Comparison of ENCODE assay signal across 24 cellular contexts in the genomic region with DNA sequence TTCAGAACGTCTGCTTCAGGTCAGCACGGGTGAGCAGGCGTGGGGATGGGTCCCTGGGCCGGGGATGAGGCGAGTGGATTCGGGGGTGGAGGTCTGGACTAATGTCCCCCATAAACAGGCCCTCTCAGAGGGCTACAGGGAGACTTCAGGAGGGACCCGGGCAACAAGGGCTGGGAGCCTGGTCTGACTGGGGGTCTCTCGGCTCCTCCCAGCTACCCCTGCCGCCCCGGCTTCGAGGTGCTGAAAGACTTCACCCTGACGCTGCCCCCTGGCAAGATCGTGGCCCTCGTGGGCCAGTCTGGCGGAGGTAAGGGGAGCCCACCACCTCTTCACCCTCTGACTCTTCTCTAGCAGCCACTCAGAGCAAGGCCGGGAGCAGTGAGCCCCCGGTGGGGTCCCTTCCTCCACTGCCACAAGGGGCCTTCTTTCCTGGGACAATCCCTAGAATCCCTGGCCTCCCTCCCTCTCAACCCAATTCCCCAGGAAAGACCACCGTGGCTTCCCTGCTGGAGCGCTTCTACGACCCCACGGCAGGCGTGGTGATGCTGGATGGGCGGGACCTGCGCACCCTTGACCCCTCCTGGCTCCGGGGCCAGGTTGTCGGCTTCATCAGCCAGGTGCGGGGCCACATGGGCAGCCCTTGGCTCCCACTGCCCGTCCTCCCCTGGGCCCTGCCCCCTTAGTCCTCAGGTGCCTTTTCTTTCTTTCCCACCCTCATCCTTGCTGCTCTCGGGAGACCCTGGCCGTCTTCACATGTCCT. TPM values are rescaled to one million over a fixed set of nuclear protein-coding genes. Genes with fewer than 3 reads are reported as not detected.
"Had no signal": no experiment of that assay in that cellular context is flagged by ENCODE, and none has a peak within 500 bp of the region (broad histone marks: within the 10 kb centered on the region; RNA-seq: fewer than 3 reads in every experiment).

No MANE protein-coding gene starts in this region.

- H3K4me3 ChIP-seq: breast epithelium, esophagus muscularis mucosa, heart right ventricle, right lobe of liver, stomach, thyroid gland had no signal

- H3K27ac ChIP-seq: esophagus muscularis mucosa, foreskin keratinocyte, neutrophil, right lobe of liver, thyroid gland had no signal

- H3K9me3 ChIP-seq: breast epithelium, esophagus muscularis mucosa, heart right ventricle, neutrophil, right lobe of liver, stomach, thyroid gland had no signal

- DNase-seq: activated CD4-positive, alpha-beta memory T cell treated with anti-CD3 and anti-CD28 coated beads for 36 hours; activated CD4-positive, alpha-beta T cell treated with anti-CD3 and anti-CD28 coated beads, Interleukin-2, amount 10 ng/mL, durations not matched to agents 24 days and 14 days; activated CD4-positive, CD25-positive, alpha-beta regulatory T cell treated with anti-CD3 and anti-CD28 coated beads, Interleukin-2, amount 50 U/mL, for 72 hours; activated CD8-positive, alpha-beta memory T cell treated with anti-CD3 and anti-CD28 coated beads, Interleukin-2, amount 50 U/mL, for 48 hours; activated naive CD8-positive, alpha-beta T cell treated with anti-CD3 and anti-CD28 coated beads, Interleukin-2, amount 50 U/mL, for 24 hours; activated T-cell treated with anti-CD3 and anti-CD28 coated beads, Interleukin-2, amount 50 U/mL, for 4 hours; amygdala; central memory CD4-positive, alpha-beta T cell; endodermal cell; foreskin keratinocyte; heart right ventricle; natural killer cell; right lobe of liver; stimulated activated CD4-positive, alpha-beta T cell treated with anti-CD3 and anti-CD28 coated beads, Interleukin-4, amount 100 ng/mL, for 24 hours; stomach; T-helper 2 cell; thyroid gland had no signal

- ATAC-seq: activated naive CD8-positive, alpha-beta T cell treated with anti-CD3 and anti-CD28 coated beads, Interleukin-2, amount 50 U/mL, for 24 hours; activated T-cell treated with anti-CD3 and anti-CD28 coated beads, Interleukin-2, amount 50 U/mL, for 4 hours; foreskin keratinocyte; natural killer cell; stimulated activated memory B cell treated with anti-CD40 and anti-IgM and Interleukin-4, amounts not matched to agents 10 μg/mL and 1 μg/mL and 100 μg/mL, for 72 hours had no signal

- H3K27me3 ChIP-seq: breast epithelium, esophagus muscularis mucosa, foreskin keratinocyte, heart right ventricle, neutrophil, right lobe of liver, stomach, thyroid gland had no signal

- H3K4me1 ChIP-seq: breast epithelium had no signal

RNA-seq across cellular contexts. Expression of gene ASIC3, which starts 7.5 kb away (rescaled TPM):
- total RNA-seq: skeletal muscle tissue had no signal

RNA-seq across cellular contexts. Expression of gene ATG9B, which starts 16.5 kb away (rescaled TPM):
- total RNA-seq: posterior vena cava, skeletal muscle tissue, urinary bladder had no signal
